ENCODE assay signal across 10 cellular contexts in the genomic region with DNA sequence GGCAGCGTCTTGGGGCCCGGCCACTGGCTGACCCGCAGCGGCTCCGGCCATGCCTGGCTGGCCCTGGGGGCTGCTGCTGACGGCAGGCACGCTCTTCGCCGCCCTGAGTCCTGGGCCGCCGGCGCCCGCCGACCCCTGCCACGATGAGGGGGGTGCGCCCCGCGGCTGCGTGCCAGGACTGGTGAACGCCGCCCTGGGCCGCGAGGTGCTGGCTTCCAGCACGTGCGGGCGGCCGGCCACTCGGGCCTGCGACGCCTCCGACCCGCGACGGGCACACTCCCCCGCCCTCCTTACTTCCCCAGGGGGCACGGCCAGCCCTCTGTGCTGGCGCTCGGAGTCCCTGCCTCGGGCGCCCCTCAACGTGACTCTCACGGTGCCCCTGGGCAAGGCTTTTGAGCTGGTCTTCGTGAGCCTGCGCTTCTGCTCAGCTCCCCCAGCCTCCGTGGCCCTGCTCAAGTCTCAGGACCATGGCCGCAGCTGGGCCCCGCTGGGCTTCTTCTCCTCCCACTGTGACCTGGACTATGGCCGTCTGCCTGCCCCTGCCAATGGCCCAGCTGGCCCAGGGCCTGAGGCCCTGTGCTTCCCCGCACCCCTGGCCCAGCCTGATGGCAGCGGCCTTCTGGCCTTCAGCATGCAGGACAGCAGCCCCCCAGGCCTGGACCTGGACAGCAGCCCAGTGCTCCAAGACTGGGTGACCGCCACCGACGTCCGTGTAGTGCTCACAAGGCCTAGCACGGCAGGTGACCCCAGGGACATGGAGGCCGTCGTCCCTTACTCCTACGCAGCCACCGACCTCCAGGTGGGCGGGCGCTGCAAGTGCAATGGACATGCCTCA. TPM values are rescaled to one million over a fixed set of nuclear protein-coding genes. Genes with fewer than 3 reads are reported as not detected.
A peak's percentile ranks its signal among the peaks of the same experiment; 100 is the strongest.
DNase-seq lines count a peak whose midpoint lies in the region; ATAC-seq and TF ChIP-seq lines count a peak whose summit lies in the region.
"Had no signal": no experiment of that assay in that cellular context is flagged by ENCODE, and none has a peak within 500 bp of the region (broad histone marks: within the 10 kb centered on the region; RNA-seq: fewer than 3 reads in every experiment).

No MANE protein-coding gene starts in this region.

- H3K9me3 ChIP-seq in A673 (ENCODE audit: low read depth, low read length, poor library complexity, severe bottlenecking) (no peaks in the 10 kb centered on the region), HEK293 (ENCODE audit: control insufficient read depth, insufficient read depth, low read depth, low read length) (no peaks in the 10 kb centered on the region), mammary epithelial cell (replicated peaks; ENCODE audit: insufficient read depth, low read length) (no peaks in the 10 kb centered on the region), lower lobe of right lung (no peaks in the 10 kb centered on the region), left lung (no peaks in the 10 kb centered on the region)

- intact Hi-C loops in A673 (cut with micrococcal nuclease; ENCODE audit: unreplicated experiment) (no loop called here), mammary epithelial cell (cut with micrococcal nuclease) (no loop called here), lower lobe of right lung (cut with DNase I) (no loop called here), left lung (cut with DNase I) (no loop called here)

- no peak for DNase-seq in A673 (ENCODE audit: low spot score)
- DNase-seq in mammary epithelial cell: no peak
- no peak for DNase-seq in lower lobe of right lung
- no peak for DNase-seq in globus pallidus (ENCODE audit: low spot score)
- DNase-seq in NCI-H2227 (lab: John Stamatoyannopoulos, UW; ENCODE audit: unreplicated experiment): no peak
- no peak for DNase-seq in left lung
- DNase-seq: foreskin keratinocyte had no signal

- no peaks in the 10 kb centered on the region for H4K20me1 ChIP-seq in mammary epithelial cell (ENCODE audit: insufficient read depth, low read length)

- WGBS in mammary epithelial cell (ENCODE audit: low coverage, missing lambda C conversion rate): 92% methylated on average over 12 of the region's 61 CpGs

- dilution Hi-C loops in mammary epithelial cell (cut with HindIII; ENCODE audit: low sequenced_read_pairs): no loop called here

- TF ChIP-seq CTCF in A673 (conservative IDR thresholded peaks at IDR 0.05; ENCODE audit: low read depth, low read length): no peak
- no peak for TF ChIP-seq CTCF in HEK293 (tag by site-specific recombination; IDR thresholded peaks at IDR 0.05)
- TF ChIP-seq CTCF in mammary epithelial cell (conservative IDR thresholded peaks at IDR 0.05 in 1 of 2, IDR thresholded peaks at IDR 0.05 in 1 of 2; ENCODE audit: extremely low read depth in 1 of 2, insufficient read depth in 1 of 2, low read depth in 1 of 2, low read length in 2 of 2): no peak
- TF ChIP-seq CTCF in lower lobe of right lung (IDR thresholded peaks at IDR 0.05): no peak
- no peak for TF ChIP-seq CTCF in left lung (IDR thresholded peaks at IDR 0.05)

- in situ Hi-C loops in mammary epithelial cell (cut with MboI; ENCODE audit: low sequenced_read_pairs in 2 of 2): no loop called here

- H3K4me2 ChIP-seq in mammary epithelial cell (ENCODE audit: insufficient read depth, low read depth, low read length): peak overlapping the region; percentile 59

- CTCF ChIA-PET in A673 (lab: Charles Lee) (interaction anchor here (1.1 kb wide), 1 partner anchor 30 kb away, joined by 7 read pairs; no protein-coding TSS in a partner anchor), HEK293 (lab: Yijun Ruan, JAX) (no interaction called here), mammary epithelial cell (lab: Charles Lee; ENCODE audit: low non-redundant PET) (no interaction called here)

- no peaks in the 10 kb centered on the region for H3K36me3 ChIP-seq in A673 (ENCODE audit: insufficient read depth, low read length, poor library complexity, severe bottlenecking)
- H3K36me3 ChIP-seq in HEK293 (ENCODE audit: control insufficient read depth in 2 of 2, insufficient read depth in 1 of 2, low read length in 2 of 2): no peaks in the 10 kb centered on the region
- no peaks in the 10 kb centered on the region for H3K36me3 ChIP-seq in mammary epithelial cell (ENCODE audit: insufficient read depth, low read length)
- H3K36me3 ChIP-seq in lower lobe of right lung: no peaks in the 10 kb centered on the region
- H3K36me3 ChIP-seq in left lung: no peaks in the 10 kb centered on the region

- peaks cover 11% of the 10 kb centered on the region for H3K79me2 ChIP-seq in mammary epithelial cell (ENCODE audit: insufficient read depth, low read length)

- H3K27me3 ChIP-seq in A673 (replicated peaks; ENCODE audit: insufficient read depth, low read depth, low read length, poor library complexity) (no peaks in the 10 kb centered on the region), mammary epithelial cell (ENCODE audit: insufficient read depth, low read length) (no peaks in the 10 kb centered on the region), lower lobe of right lung (ENCODE audit: low read depth) (peaks cover 56% of the 10 kb centered on the region), left lung (peaks cover 0 to 75% of the 10 kb centered on the region in 2 donors)

- ATAC-seq in lower lobe of right lung (no peak), HG03039 (IDR thresholded peaks at IDR 0.05; ENCODE audit: unreplicated experiment) (no peak), left lung (no peak)
- ATAC-seq: foreskin keratinocyte had no signal

- no TSS peak for BruUV-seq in A673 (replicated peaks; lab: Mats Ljungman, UMichigan)
- BruUV-seq in mammary epithelial cell (replicated peaks; lab: Mats Ljungman, UMichigan): no TSS peak

- peak overlapping the region; percentile 97 for H3K27ac ChIP-seq in A673 (ENCODE audit: low read depth, low read length, poor library complexity, severe bottlenecking)
- peak overlapping the region; percentile 49; the same call in 1 of the 2 replicates for H3K27ac ChIP-seq in HEK293 (ENCODE audit: extremely low read depth, low read depth, low read length)
- no peak overlapping the region for H3K27ac ChIP-seq in mammary epithelial cell (ENCODE audit: insufficient read depth, low read depth, low read length)
- H3K27ac ChIP-seq in lower lobe of right lung: no peak overlapping the region
- no peak overlapping the region for H3K27ac ChIP-seq in left lung
- H3K27ac ChIP-seq: foreskin keratinocyte had no signal

- POLR2A ChIA-PET in A673 (lab: Charles Lee; ENCODE audit: low non-redundant PET): no interaction called here
- POLR2A ChIA-PET in HEK293 (lab: Yijun Ruan, JAX): interaction anchor here (1.1 to 1.7 kb wide), 2 partner anchors 22 to 30 kb away, joined by 4 to 5 read pairs; no protein-coding TSS in a partner anchor

- no peak overlapping the region for H3K9ac ChIP-seq in mammary epithelial cell (ENCODE audit: insufficient read depth, low read length)

- no peak overlapping the region for H2AFZ ChIP-seq in mammary epithelial cell (ENCODE audit: low read depth, low read length)

- H3K4me1 ChIP-seq in A673 (ENCODE audit: insufficient read depth, low read length, poor library complexity, severe bottlenecking) (peaks cover 69% of the 10 kb centered on the region), HEK293 (ENCODE audit: control insufficient read depth, insufficient read depth, low read length) (peaks cover 29% of the 10 kb centered on the region), mammary epithelial cell (ENCODE audit: insufficient read depth, low read length) (peaks cover 47% of the 10 kb centered on the region), lower lobe of right lung (peaks cover 58% of the 10 kb centered on the region), left lung (peaks cover 27 to 81% of the 10 kb centered on the region in 2 donors)
- H3K4me1 ChIP-seq: foreskin keratinocyte had no signal

- peak overlapping the region; percentile 46 for H3K4me3 ChIP-seq in A673 (ENCODE audit: low read depth, low read length, poor library complexity, severe bottlenecking)
- H3K4me3 ChIP-seq in HEK293 (ENCODE audit: low read depth, low read length): peak overlapping the region; percentile 23
- no peak overlapping the region for H3K4me3 ChIP-seq in mammary epithelial cell (replicated peaks in 1 of 3; ENCODE audit: insufficient read depth in 1 of 3, low read depth in 2 of 3, low read length in 3 of 3)
- H3K4me3 ChIP-seq in lower lobe of right lung: peak overlapping the region; percentile 34
- H3K4me3 ChIP-seq in left lung: peak overlapping the region in 1 of 2 donors; percentile 1

TF ChIP-seq in HEK293, 187 proteins besides CTCF, POLR2A, EP300 and RAD21 (continues in another document):
- TF ChIP-seq ZBTB8A (tag by site-specific recombination; IDR thresholded peaks at IDR 0.05) (peak; percentile 49; the same call in 1 of the 2 replicates), ZNF624 (tag by site-specific recombination; IDR thresholded peaks at IDR 0.05) (no peak), KLF7 (tag by site-specific recombination; IDR thresholded peaks at IDR 0.05; ENCODE audit: borderline replicate concordance) (no peak), KLF1 (tag by site-specific recombination; IDR thresholded peaks at IDR 0.05) (0 out of 2 replicates have a peak, but pooled peaks have one; percentile 4), BCL11A (tag by site-specific recombination; IDR thresholded peaks at IDR 0.05; ENCODE audit: low read depth) (peak; percentile 9; the same call in 1 of the 2 replicates), ZNF654 (tag by site-specific recombination; IDR thresholded peaks at IDR 0.05; ENCODE audit: low read depth) (no peak), ZBTB20 (tag by site-specific recombination; IDR thresholded peaks at IDR 0.05) (peak; percentile 2; the same call in 1 of the 2 replicates)

RNA-seq across cellular contexts. Expression of a gene that starts 0.8 kb away (rescaled TPM):
- 1.6 and 2.9 TPM in 2 replicates for total RNA-seq in A673 (2021)
- total RNA-seq in mammary epithelial cell: under 1 TPM in 1 of 2 donors, not detected in 1; under 0.01 TPM
- not detected for polyA plus RNA-seq in mammary epithelial cell
- not detected for polyA minus RNA-seq in mammary epithelial cell
- 0.24 TPM for total RNA-seq in lower lobe of right lung
- total RNA-seq in left lung: 1 to 10 TPM in 1 of 2 donors, not detected in 1; 1.7 TPM
- total RNA-seq: HT1080 had no signal
- polyA plus RNA-seq: foreskin keratinocyte had no signal

RNA-seq across cellular contexts. Expression of a gene that starts 3.1 kb away (rescaled TPM):
- total RNA-seq in A673 (2021): 24.2 and 27.1 TPM in 2 replicates
- 10 to 100 TPM; 11.4 to 12.3 TPM for total RNA-seq in mammary epithelial cell
- polyA plus RNA-seq in mammary epithelial cell: 5.6 TPM
- 8.3 TPM for polyA minus RNA-seq in mammary epithelial cell
- total RNA-seq in lower lobe of right lung: 40.2 TPM
- 10 to 100 TPM; 37.1 to 41.4 TPM for total RNA-seq in left lung

RNA-seq across cellular contexts. Expression of a gene that starts 12.0 kb away (rescaled TPM):
- total RNA-seq in A673 (2021) (48.5 and 51.9 TPM in 2 replicates), mammary epithelial cell (1 to 10 TPM; 1.8 to 7.2 TPM), lower lobe of right lung (0.68 TPM), left lung (1 to 10 TPM; 4.0 to 6.5 TPM)
- 6.5 TPM for polyA plus RNA-seq in mammary epithelial cell
- 8.1 TPM for polyA minus RNA-seq in mammary epithelial cell

RNA-seq across cellular contexts. Expression of a gene that starts 41.9 kb away (rescaled TPM):
- total RNA-seq in A673 (2021) (231 and 252 TPM in 2 replicates), mammary epithelial cell (100 to 1,000 TPM in 1 of 2 donors, 10 to 100 TPM in 1; 41.5 to 250 TPM), lower lobe of right lung (313 TPM), left lung (100 to 1,000 TPM; 296 to 333 TPM)
- 95.2 TPM for polyA plus RNA-seq in mammary epithelial cell
- polyA minus RNA-seq in mammary epithelial cell: 81.4 TPM

RNA-seq across cellular contexts. Expression of a gene that starts 42.6 kb away (rescaled TPM):
- 71.7 and 76.1 TPM in 2 replicates for total RNA-seq in A673 (2021)
- 10 to 100 TPM in 1 of 2 donors, 1 to 10 TPM in 1; 5.7 to 22.7 TPM for total RNA-seq in mammary epithelial cell
- polyA plus RNA-seq in mammary epithelial cell: 21.4 TPM
- polyA minus RNA-seq in mammary epithelial cell: 76.4 TPM
- 3.4 TPM for total RNA-seq in lower lobe of right lung
- 1 to 10 TPM; 4.7 to 8.0 TPM for total RNA-seq in left lung

Comparison
In these comparisons a context has a peak if more than half of its experiments do, and no peak if none do; other contexts are left out.
1. H3K27ac ChIP-seq: peak in A673 (single experiment) and HEK293 (single experiment); none in mammary epithelial cell (single experiment), lower lobe of right lung (single experiment) and left lung (0 of 2).
2. H3K4me3 ChIP-seq: peak in A673 (single experiment), HEK293 (single experiment) and lower lobe of right lung (single experiment); none in mammary epithelial cell (0 of 3).